15 cellular contexts compared by ENCODE assay signal in genomic region chr9:114320710-114321109, GRCh38. TPM values are rescaled to one million over a fixed set of nuclear protein-coding genes. Genes with fewer than 3 reads are reported as not detected.
A peak's percentile ranks its signal among the peaks of the same experiment; 100 is the strongest.
DNase-seq lines count a peak whose midpoint lies in the region; ATAC-seq, FAIRE-seq and TF ChIP-seq lines count a peak whose summit lies in the region.
"Not testable (repeated sequence)": the region's sequence is repeated elsewhere in the genome, so short reads cannot be mapped to it uniquely, and the experiment has no call there.
"Had no signal": no experiment of that assay in that cellular context is flagged by ENCODE, and none has a peak within 500 bp of the region (broad histone marks: within the 10 kb centered on the region; RNA-seq: fewer than 3 reads in every experiment).

No MANE protein-coding gene starts in this region.

- not testable (repeated sequence) for H3K4me3 ChIP-seq in astrocyte (ENCODE audit: insufficient read depth, low read depth, low read length); epithelial cell of esophagus (ENCODE audit: low read length); osteoblast (ENCODE audit: insufficient read depth, low read length)

- H3K9me3 Mint-ChIP-seq in activated CD4-positive, alpha-beta T cell treated with anti-CD3 and anti-CD28 coated beads for 36 hours (ENCODE audit: low read depth); astrocyte (ENCODE audit: unreplicated experiment): not testable (repeated sequence)

- H3K4me1 ChIP-seq in astrocyte (ENCODE audit: insufficient read depth, low read length); osteoblast (ENCODE audit: insufficient read depth, low read length): not testable (repeated sequence)

- H3K9me3 ChIP-seq in astrocyte (ENCODE audit: insufficient read depth, low read depth, low read length); osteoblast (ENCODE audit: low read depth, low read length): not testable (repeated sequence)

- not testable (repeated sequence) for H4K20me1 ChIP-seq in astrocyte (ENCODE audit: insufficient read depth, low read length); osteoblast (ENCODE audit: insufficient read depth, low read length)

- peaks cover 20% of the 10 kb centered on the region for H3K4me1 Mint-ChIP-seq in activated CD4-positive, alpha-beta T cell treated with anti-CD3 and anti-CD28 coated beads for 36 hours
- not testable (repeated sequence) for H3K4me1 Mint-ChIP-seq in astrocyte (ENCODE audit: low read depth, unreplicated experiment)

- intact Hi-C loops in activated CD4-positive, alpha-beta T cell treated with anti-CD3 and anti-CD28 coated beads for 36 hours (cut with DNase I, micrococcal nuclease): loop anchor here in 1 of 2 experiments (2.0 kb wide), 1 partner anchor 28 kb away; no protein-coding TSS in a partner anchor

- not testable (repeated sequence) for H2AFZ ChIP-seq in astrocyte (ENCODE audit: low read depth, low read length); osteoblast (ENCODE audit: low read length)

- not testable (repeated sequence) for H3K27ac ChIP-seq in astrocyte (ENCODE audit: low read depth, low read length); osteoblast (ENCODE audit: low read depth, low read length)

- POLR2A ChIA-PET in activated CD4-positive, alpha-beta T cell treated with anti-CD3 and anti-CD28 coated beads for 36 hours (lab: Charles Lee): interaction anchor here (0.6 to 0.7 kb wide), 2 partner anchors 31 to 183 kb away, joined by 3 read pairs; no protein-coding TSS in a partner anchor

- not testable (repeated sequence) for H3K27me3 Mint-ChIP-seq in activated CD4-positive, alpha-beta T cell treated with anti-CD3 and anti-CD28 coated beads for 36 hours; astrocyte (ENCODE audit: low read depth, unreplicated experiment)

- not testable (repeated sequence) for FAIRE-seq in astrocyte (lab: Jason Lieb, UNC)

- DNase-seq in HCEC 1CT (peak; percentile 89), MV-4-11 (lab: John Stamatoyannopoulos, UW) (peak; percentile 50), astrocyte (ENCODE audit: low read depth) (peak; percentile 71), epithelial cell of esophagus (ENCODE audit: low read depth) (peak; percentile 83), hepatic stellate cell (ENCODE audit: low spot score) (peak; percentile 42), osteoblast (ENCODE audit: insufficient read length, low spot score, missing footprints) (peak; percentile 88)
- peak; percentile 68 for DNase-seq in activated CD4-positive, alpha-beta T cell treated with anti-CD3 and anti-CD28 coated beads for 36 hours

- not testable (repeated sequence) for H3K36me3 ChIP-seq in astrocyte (ENCODE audit: insufficient read depth, low read length); osteoblast (ENCODE audit: insufficient read depth, low read length)

- H3K4me3 Mint-ChIP-seq in activated CD4-positive, alpha-beta T cell treated with anti-CD3 and anti-CD28 coated beads for 36 hours; astrocyte (ENCODE audit: unreplicated experiment): not testable (repeated sequence)

- CTCF ChIA-PET in activated CD4-positive, alpha-beta T cell treated with anti-CD3 and anti-CD28 coated beads for 36 hours (lab: Charles Lee): interaction anchor here (0.6 to 1.8 kb wide), 2 partner anchors 30 to 80 kb away, joined by 4 to 5 read pairs; no protein-coding TSS in a partner anchor

- not testable (repeated sequence) for TF ChIP-seq CTCF in astrocyte (IDR thresholded peaks at IDR 0.05; ENCODE audit: insufficient read depth, low read depth, low read length); epithelial cell of esophagus (IDR thresholded peaks at IDR 0.05; ENCODE audit: insufficient read depth, low read depth, low read length, missing control alignments); osteoblast (IDR thresholded peaks at IDR 0.05; ENCODE audit: extremely low read depth, low read depth, low read length)

- H3K36me3 Mint-ChIP-seq in activated CD4-positive, alpha-beta T cell treated with anti-CD3 and anti-CD28 coated beads for 36 hours (ENCODE audit: low read depth); astrocyte (ENCODE audit: low read depth, unreplicated experiment): not testable (repeated sequence)

- H3K9ac ChIP-seq in astrocyte (ENCODE audit: low read length): not testable (repeated sequence)

- not testable (repeated sequence) for H3K79me2 ChIP-seq in astrocyte (ENCODE audit: insufficient read depth, low read length); osteoblast (ENCODE audit: insufficient read depth, low read length)

- not testable (repeated sequence) for H3K4me2 ChIP-seq in astrocyte (ENCODE audit: low read length); osteoblast (ENCODE audit: insufficient read depth, low read length)

- peak; percentile 71 for ATAC-seq in activated CD4-positive, alpha-beta T cell treated with anti-CD3 and anti-CD28 coated beads for 36 hours

- H3K27ac Mint-ChIP-seq in activated CD4-positive, alpha-beta T cell treated with anti-CD3 and anti-CD28 coated beads for 36 hours; astrocyte (ENCODE audit: unreplicated experiment): not testable (repeated sequence)

- H3K27me3 ChIP-seq in astrocyte (ENCODE audit: insufficient read depth, low read length); osteoblast (ENCODE audit: insufficient read depth, low read length): not testable (repeated sequence)

RNA-seq across cellular contexts. Expression of gene ORM1, which starts 2.2 kb away (rescaled TPM):
- not detected for total RNA-seq in activated CD4-positive, alpha-beta T cell treated with anti-CD3 and anti-CD28 coated beads for 36 hours
- total RNA-seq in astrocyte: not detected in 2 replicates
- total RNA-seq in osteoblast: not detected in 2 replicates
- total RNA-seq: activated CD8-positive, alpha-beta memory T cell treated with anti-CD3 and anti-CD28 coated beads for 36 hours; cardiac septum; CD4-positive, CD25-positive, alpha-beta regulatory T cell; HT-29; T-helper 2 cell treated with Interferon-gamma antibody and Interleukin-4, amounts not matched to agents 100 ng/mL and 5 ng/mL, for 36 hours; temporal lobe had no signal

RNA-seq across cellular contexts. Expression of gene ORM2, which starts 9.0 kb away (rescaled TPM):
- not detected for total RNA-seq in activated CD4-positive, alpha-beta T cell treated with anti-CD3 and anti-CD28 coated beads for 36 hours
- total RNA-seq in astrocyte: not detected in 2 replicates
- total RNA-seq in osteoblast: not detected in 2 replicates
- total RNA-seq: activated CD8-positive, alpha-beta memory T cell treated with anti-CD3 and anti-CD28 coated beads for 36 hours; CD4-positive, CD25-positive, alpha-beta regulatory T cell; heart left ventricle; HT-29; sciatic nerve; T-helper 2 cell treated with Interferon-gamma antibody and Interleukin-4, amounts not matched to agents 100 ng/mL and 5 ng/mL, for 36 hours; temporal lobe had no signal
